Comparison of ENCODE assay signal across 8 cellular contexts in the genomic region with DNA sequence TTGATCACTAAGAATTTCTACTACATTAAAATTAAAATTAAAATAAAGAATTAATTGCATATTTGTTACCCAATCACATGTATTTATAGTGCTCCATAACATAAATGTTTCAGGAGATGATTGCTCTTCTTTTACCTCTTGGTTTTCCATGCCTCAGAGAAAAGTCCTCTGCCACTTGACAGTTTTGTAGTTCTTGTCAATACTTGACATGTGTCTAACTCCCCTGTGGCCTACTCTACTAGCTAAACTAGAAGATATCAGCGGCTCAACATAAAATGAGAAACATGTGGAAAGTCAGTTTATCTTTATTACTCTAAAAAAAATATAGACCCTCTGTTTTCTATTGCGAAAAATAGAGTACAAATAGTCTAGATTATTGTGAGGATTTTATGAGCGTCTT.
"Had no signal": no experiment of that assay in that cellular context is flagged by ENCODE, and none has a peak within 500 bp of the region (broad histone marks: within the 10 kb centered on the region; RNA-seq: fewer than 3 reads in every experiment).

No MANE protein-coding gene starts in this region.

- H3K36me3 Mint-ChIP-seq: IgD-negative memory B cell had no signal

- H3K4me3 ChIP-seq: K562 had no signal

- H3K27me3 Mint-ChIP-seq: IgD-negative memory B cell had no signal

- H3K9ac ChIP-seq: KMS-11 had no signal

- H3K27ac ChIP-seq: HL-60, KMS-11 had no signal

- H3K4me1 Mint-ChIP-seq: IgD-negative memory B cell had no signal

- H3K4me2 ChIP-seq: KMS-11 had no signal

- DNase-seq: IMR-90, KBM-7, KG1 had no signal

- H3K4me3 Mint-ChIP-seq: IgD-negative memory B cell had no signal

- ATAC-seq: HepG2, K562 had no signal

- H3K27ac Mint-ChIP-seq: IgD-negative memory B cell had no signal
